Comparison of ENCODE assay signal across 11 cellular contexts in genomic region chr20:34037121-34037520, GRCh38. TPM values are rescaled to one million over a fixed set of nuclear protein-coding genes. Genes with fewer than 3 reads are reported as not detected.
DNase-seq lines count a peak whose midpoint lies in the region; ATAC-seq and TF ChIP-seq lines count a peak whose summit lies in the region.
"Had no signal": no experiment of that assay in that cellular context is flagged by ENCODE, and none has a peak within 500 bp of the region (broad histone marks: within the 10 kb centered on the region; RNA-seq: fewer than 3 reads in every experiment).

No MANE protein-coding gene starts in this region.

- intact Hi-C loops in mucosa of descending colon (cut with DNase I, micrococcal nuclease): no loop called here
- intact Hi-C loops in ascending aorta (cut with DNase I): no loop called here

- TF ChIP-seq CTCF in mucosa of descending colon (IDR thresholded peaks at IDR 0.05) (no peak), ascending aorta (IDR thresholded peaks at IDR 0.05) (no peak), endothelial cell (IDR thresholded peaks at IDR 0.05; ENCODE audit: unreplicated experiment) (no peak)

- peaks cover 24% of the 10 kb centered on the region for H3K4me1 Mint-ChIP-seq in T-helper 2 cell treated with Interferon-gamma antibody and Interleukin-4, amounts not matched to agents 5 μg/mL and 100 μg/mL, for 36 hours (ENCODE audit: low read depth)
- peaks cover 14% of the 10 kb centered on the region for H3K4me1 Mint-ChIP-seq in endothelial cell (ENCODE audit: unreplicated experiment)

- H3K9me3 ChIP-seq in mucosa of descending colon (no peaks in the 10 kb centered on the region), ascending aorta (no peaks in the 10 kb centered on the region)

- no peaks in the 10 kb centered on the region for H3K9me3 Mint-ChIP-seq in T-helper 2 cell treated with Interferon-gamma antibody and Interleukin-4, amounts not matched to agents 5 μg/mL and 100 μg/mL, for 36 hours
- no peaks in the 10 kb centered on the region for H3K9me3 Mint-ChIP-seq in endothelial cell (ENCODE audit: unreplicated experiment)

- peak; percentile 53 for DNase-seq in T-helper 2 cell treated with Interferon-gamma antibody and Interleukin-4, amounts not matched to agents 5 μg/mL and 100 μg/mL, for 36 hours (ENCODE audit: low spot score)
- DNase-seq in activated effector memory CD4-positive, alpha-beta T cell treated with Interleukin-2 at 50 U/mL for 16 hours: peak; percentile 16
- DNase-seq in mucosa of descending colon: no peak
- DNase-seq in stimulated activated CD8-positive, alpha-beta memory T cell treated with anti-CD3 and anti-CD28 coated beads, Interleukin-4, amount 100 ng/mL, for 24 hours (ENCODE audit: low read depth): peak; percentile 22
- no peak for DNase-seq in NK-92 treated with Interleukin-12 subunit alpha and Interleukin-12 subunit beta, amount 100 ng/mL, for 24 hours (lab: John Stamatoyannopoulos, UW)
- DNase-seq in NCI-H2081 treated with DMSO at 0.1 percent for 48 hours (lab: John Stamatoyannopoulos, UW): no peak
- no peak for DNase-seq in ascending aorta (ENCODE audit: low spot score in 2 of 2)
- DNase-seq in endothelial cell (ENCODE audit: low spot score): no peak
- DNase-seq: cerebellar nuclear complex, NCI-H526 had no signal

- no peak overlapping the region for H3K4me3 ChIP-seq in mucosa of descending colon
- H3K4me3 ChIP-seq in ascending aorta: no peak overlapping the region
- H3K4me3 ChIP-seq: lung had no signal

- H3K27ac ChIP-seq in ascending aorta: no peak overlapping the region

- H3K4me3 Mint-ChIP-seq in T-helper 2 cell treated with Interferon-gamma antibody and Interleukin-4, amounts not matched to agents 5 μg/mL and 100 μg/mL, for 36 hours: peak overlapping the region; percentile 44
- no peak overlapping the region for H3K4me3 Mint-ChIP-seq in endothelial cell (ENCODE audit: unreplicated experiment)

- H3K36me3 Mint-ChIP-seq in T-helper 2 cell treated with Interferon-gamma antibody and Interleukin-4, amounts not matched to agents 5 μg/mL and 100 μg/mL, for 36 hours (ENCODE audit: low read depth): peaks cover 10% of the 10 kb centered on the region
- peaks cover 11% of the 10 kb centered on the region for H3K36me3 Mint-ChIP-seq in endothelial cell (ENCODE audit: low read depth, unreplicated experiment)

- H3K27ac Mint-ChIP-seq in T-helper 2 cell treated with Interferon-gamma antibody and Interleukin-4, amounts not matched to agents 5 μg/mL and 100 μg/mL, for 36 hours: no peak overlapping the region
- H3K27ac Mint-ChIP-seq in endothelial cell (ENCODE audit: unreplicated experiment): no peak overlapping the region

- no peaks in the 10 kb centered on the region for H3K27me3 Mint-ChIP-seq in T-helper 2 cell treated with Interferon-gamma antibody and Interleukin-4, amounts not matched to agents 5 μg/mL and 100 μg/mL, for 36 hours (ENCODE audit: low read depth)
- H3K27me3 Mint-ChIP-seq in endothelial cell (ENCODE audit: unreplicated experiment): peaks cover 3% of the 10 kb centered on the region

- no peaks in the 10 kb centered on the region for H3K27me3 ChIP-seq in ascending aorta

- H3K36me3 ChIP-seq in mucosa of descending colon (ENCODE audit: low read depth): no peaks in the 10 kb centered on the region
- peaks cover 15 to 20% of the 10 kb centered on the region in 2 donors for H3K36me3 ChIP-seq in ascending aorta

- ATAC-seq in mucosa of descending colon: peak; percentile 52

- H3K4me1 ChIP-seq in mucosa of descending colon (ENCODE audit: low read depth): peaks cover 26% of the 10 kb centered on the region
- H3K4me1 ChIP-seq in ascending aorta: peaks cover 8 to 28% of the 10 kb centered on the region in 2 donors

RNA-seq across cellular contexts. Expression of gene RALY, which starts 43.4 kb away (rescaled TPM):
- total RNA-seq in mucosa of descending colon (100 to 1,000 TPM; 152 to 229 (median 215) TPM), ascending aorta (78.5 TPM), endothelial cell (ENCODE audit: unreplicated experiment) (168 TPM)

Comparison
In these comparisons a context has a peak if more than half of its experiments do, and no peak if none do; other contexts are left out.
1. DNase-seq: peak in T-helper 2 cell treated with Interferon-gamma antibody and Interleukin-4, amounts not matched to agents 5 μg/mL and 100 μg/mL, for 36 hours (single experiment), activated effector memory CD4-positive, alpha-beta T cell treated with Interleukin-2 at 50 U/mL for 16 hours (single experiment) and stimulated activated CD8-positive, alpha-beta memory T cell treated with anti-CD3 and anti-CD28 coated beads, Interleukin-4, amount 100 ng/mL, for 24 hours (single experiment); none in mucosa of descending colon (0 of 3), NK-92 treated with Interleukin-12 subunit alpha and Interleukin-12 subunit beta, amount 100 ng/mL, for 24 hours (single experiment), NCI-H2081 treated with DMSO at 0.1 percent for 48 hours (single experiment), ascending aorta (0 of 2) and endothelial cell (single experiment).